In the genomic region with DNA sequence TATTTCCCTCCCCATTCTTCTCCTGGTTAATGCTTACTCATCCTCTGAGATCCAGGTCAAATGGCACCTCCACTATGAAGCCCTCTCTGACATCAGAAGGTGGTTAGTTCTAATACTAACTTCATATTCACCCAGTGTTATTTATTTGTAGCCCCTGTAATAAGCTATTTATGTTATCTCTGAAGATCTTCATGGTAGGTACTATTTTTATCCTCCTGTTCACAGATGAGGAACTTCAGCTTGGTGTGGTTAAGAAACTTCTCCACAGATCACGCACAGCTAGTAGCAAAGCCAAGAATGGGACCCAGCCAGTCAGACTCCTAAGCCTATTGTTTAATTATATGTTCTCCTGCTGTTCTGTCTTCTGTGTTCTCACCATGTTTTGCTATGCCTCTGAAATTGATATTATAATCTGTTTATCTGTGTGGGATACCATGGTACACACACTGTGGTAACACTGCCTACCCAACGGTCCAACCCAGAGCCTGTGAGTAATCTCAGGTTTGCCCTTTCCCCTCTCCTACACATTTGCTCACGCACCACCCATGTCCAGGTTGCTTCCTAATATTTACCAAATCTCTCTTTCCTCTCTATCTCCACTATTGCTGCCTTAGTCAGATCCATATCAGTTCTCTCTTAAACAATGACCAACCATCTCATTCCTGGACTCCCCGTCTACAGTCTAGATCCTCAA, we compare ENCODE assay signal across 9 cellular contexts.
DNase-seq lines count a peak whose midpoint lies in the region; ATAC-seq and TF ChIP-seq lines count a peak whose summit lies in the region.
"Had no signal": no experiment of that assay in that cellular context is flagged by ENCODE, and none has a peak within 500 bp of the region (broad histone marks: within the 10 kb centered on the region; RNA-seq: fewer than 3 reads in every experiment).

No MANE protein-coding gene starts in this region.

- intact Hi-C loops in Right ventricle myocardium inferior (cut with DNase I) = no loop called here
- intact Hi-C loops in heart left ventricle (cut with DNase I) = no loop called here
- intact Hi-C loops in CD4-positive, alpha-beta memory T cell (cut with micrococcal nuclease) = no loop called here

- peaks cover 45% of the 10 kb centered on the region for H3K4me1 Mint-ChIP-seq in stimulated activated naive CD8-positive, alpha-beta T cell treated with anti-CD3 and anti-CD28 coated beads, Interleukin-15, Interleukin-2, amounts not matched to agents 100 ng/mL and 50 ng/mL, for 24 hours (ENCODE audit: low read depth)
- H3K4me1 Mint-ChIP-seq in progenitor cell of endocrine pancreas (ENCODE audit: low read depth) (no peaks in the 10 kb centered on the region), mesothelial cell of epicardium (no peaks in the 10 kb centered on the region)
- peaks cover 10 to 20% (median 14%) of the 10 kb centered on the region in 4 donors for H3K4me1 Mint-ChIP-seq in CD4-positive, alpha-beta memory T cell

- no peak overlapping the region for H3K4me3 Mint-ChIP-seq in stimulated activated naive CD8-positive, alpha-beta T cell treated with anti-CD3 and anti-CD28 coated beads, Interleukin-15, Interleukin-2, amounts not matched to agents 100 ng/mL and 50 ng/mL, for 24 hours
- H3K4me3 Mint-ChIP-seq in progenitor cell of endocrine pancreas (ENCODE audit: low read depth) (no peak overlapping the region), mesothelial cell of epicardium (no peak overlapping the region)
- no peak overlapping the region for H3K4me3 Mint-ChIP-seq in CD4-positive, alpha-beta memory T cell
- H3K4me3 Mint-ChIP-seq: T-helper 1 cell treated with Interleukin-12 subunit alpha and Interleukin-12 subunit beta and Interleukin-4 antibody, amounts not matched to agents 30 μg/mL and 1 μg/mL, for 36 hours had no signal

- peak; percentile 46 for ATAC-seq in Right ventricle myocardium inferior
- ATAC-seq in heart left ventricle = no peak
- peak; percentile 78 for ATAC-seq in HG02884 (IDR thresholded peaks at IDR 0.05; ENCODE audit: unreplicated experiment)

- H3K36me3 ChIP-seq in heart left ventricle = no peaks in the 10 kb centered on the region
- H3K36me3 ChIP-seq in CD4-positive, alpha-beta memory T cell (ENCODE audit: insufficient read depth, low read length) = no peaks in the 10 kb centered on the region

- DNase-seq in Right ventricle myocardium inferior (ENCODE audit: missing footprints) = no peak
- no peak for DNase-seq in heart left ventricle
- peak; percentile 69 for DNase-seq in NOMO-1 treated with dmso at 0.1 percent for 144 hours (lab: John Stamatoyannopoulos, UW; ENCODE audit: unreplicated experiment)
- DNase-seq in progenitor cell of endocrine pancreas (ENCODE audit: low spot score, unreplicated experiment) = no peak
- no peak for DNase-seq in CD4-positive, alpha-beta memory T cell
- DNase-seq in mesothelial cell of epicardium (ENCODE audit: low spot score in 2 of 2, unreplicated experiment in 2 of 2) = no peak

- WGBS in heart left ventricle, 4 donors = 88 to 92% (median 90%) methylated on average over 4 of the region's 4 CpGs

- H3K27ac ChIP-seq in heart left ventricle = peak overlapping the region in 1 of 12 donors; percentile 4
- no peak overlapping the region for H3K27ac ChIP-seq in CD4-positive, alpha-beta memory T cell (ENCODE audit: low read depth, low read length)

- H3K9me3 Mint-ChIP-seq in stimulated activated naive CD8-positive, alpha-beta T cell treated with anti-CD3 and anti-CD28 coated beads, Interleukin-15, Interleukin-2, amounts not matched to agents 100 ng/mL and 50 ng/mL, for 24 hours = peaks cover 25% of the 10 kb centered on the region
- H3K9me3 Mint-ChIP-seq in progenitor cell of endocrine pancreas (ENCODE audit: low read depth) (peaks cover 13% of the 10 kb centered on the region), mesothelial cell of epicardium (peaks cover 23% of the 10 kb centered on the region)
- peaks cover 0 to 25% (median 16%) of the 10 kb centered on the region in 8 donors for H3K9me3 Mint-ChIP-seq in CD4-positive, alpha-beta memory T cell

- no peaks in the 10 kb centered on the region for H3K27me3 ChIP-seq in heart left ventricle
- H3K27me3 ChIP-seq in CD4-positive, alpha-beta memory T cell (ENCODE audit: insufficient read depth, low read length) = no peaks in the 10 kb centered on the region

- no peak overlapping the region for H3K4me3 ChIP-seq in heart left ventricle
- H3K4me3 ChIP-seq in CD4-positive, alpha-beta memory T cell (ENCODE audit: low read length in 2 of 2) = no peak overlapping the region

- no peak for TF ChIP-seq POLR2A in heart left ventricle (IDR thresholded peaks at IDR 0.05)

- TF ChIP-seq CTCF in heart left ventricle (IDR thresholded peaks at IDR 0.05) = no peak
- TF ChIP-seq CTCF in progenitor cell of endocrine pancreas (IDR thresholded peaks at IDR 0.05; ENCODE audit: unreplicated experiment) = no peak
- TF ChIP-seq CTCF in mesothelial cell of epicardium (IDR thresholded peaks at IDR 0.05; ENCODE audit: unreplicated experiment) = no peak

- POLR2A ChIA-PET in CD4-positive, alpha-beta memory T cell (lab: Charles Lee; ENCODE audit: partially characterized antibody) = interaction anchor here (0.6 kb wide), 1 partner anchor 11 kb away, joined by 3 read pairs; no protein-coding TSS in a partner anchor

- H3K9me3 ChIP-seq in heart left ventricle = peaks cover 0 to 15% (median 0%) of the 10 kb centered on the region in 12 donors
- peaks cover 0 to 6% of the 10 kb centered on the region in 2 donors for H3K9me3 ChIP-seq in CD4-positive, alpha-beta memory T cell (ENCODE audit: control insufficient read depth in 1 of 2, low read length in 2 of 2)

- peaks cover 0 to 27% (median 0%) of the 10 kb centered on the region in 12 donors for H3K4me1 ChIP-seq in heart left ventricle
- no peaks in the 10 kb centered on the region for H3K4me1 ChIP-seq in CD4-positive, alpha-beta memory T cell (ENCODE audit: insufficient read depth, low read length)

- peaks cover 16% of the 10 kb centered on the region for H3K36me3 Mint-ChIP-seq in stimulated activated naive CD8-positive, alpha-beta T cell treated with anti-CD3 and anti-CD28 coated beads, Interleukin-15, Interleukin-2, amounts not matched to agents 100 ng/mL and 50 ng/mL, for 24 hours (ENCODE audit: low read depth)
- peaks cover 1% of the 10 kb centered on the region for H3K36me3 Mint-ChIP-seq in progenitor cell of endocrine pancreas (ENCODE audit: insufficient read depth)
- peaks cover 6% of the 10 kb centered on the region in 2 donors for H3K36me3 Mint-ChIP-seq in CD4-positive, alpha-beta memory T cell
- peaks cover 3% of the 10 kb centered on the region for H3K36me3 Mint-ChIP-seq in mesothelial cell of epicardium

- CTCF ChIA-PET in CD4-positive, alpha-beta memory T cell (lab: Charles Lee; ENCODE audit: partially characterized antibody) = interaction anchor here (1.2 to 1.6 kb wide), 2 partner anchors 11 to 19 kb away, joined by 4 to 5 read pairs; no protein-coding TSS in a partner anchor

- no peaks in the 10 kb centered on the region for H3K27me3 Mint-ChIP-seq in stimulated activated naive CD8-positive, alpha-beta T cell treated with anti-CD3 and anti-CD28 coated beads, Interleukin-15, Interleukin-2, amounts not matched to agents 100 ng/mL and 50 ng/mL, for 24 hours
- no peaks in the 10 kb centered on the region for H3K27me3 Mint-ChIP-seq in progenitor cell of endocrine pancreas
- no peaks in the 10 kb centered on the region for H3K27me3 Mint-ChIP-seq in CD4-positive, alpha-beta memory T cell
- no peaks in the 10 kb centered on the region for H3K27me3 Mint-ChIP-seq in mesothelial cell of epicardium (ENCODE audit: low read depth)

- H3K27ac Mint-ChIP-seq in stimulated activated naive CD8-positive, alpha-beta T cell treated with anti-CD3 and anti-CD28 coated beads, Interleukin-15, Interleukin-2, amounts not matched to agents 100 ng/mL and 50 ng/mL, for 24 hours = peak overlapping the region; percentile 9
- H3K27ac Mint-ChIP-seq in progenitor cell of endocrine pancreas (no peak overlapping the region), mesothelial cell of epicardium (no peak overlapping the region)
- H3K27ac Mint-ChIP-seq in CD4-positive, alpha-beta memory T cell = peak overlapping the region in 1 of 7 donors; percentile 30
- H3K27ac Mint-ChIP-seq: T-helper 1 cell treated with Interleukin-12 subunit alpha and Interleukin-12 subunit beta and Interleukin-4 antibody, amounts not matched to agents 30 μg/mL and 1 μg/mL, for 36 hours had no signal

Comparison
In these comparisons a context has a peak if more than half of its experiments do, and no peak if none do; other contexts are left out.
1. ATAC-seq: peak in Right ventricle myocardium inferior (single experiment) and HG02884 (single experiment); none in heart left ventricle (0 of 4).